Comparison of ENCODE assay signal across 9 cellular contexts in genomic region chr7:152678133-152678645, GRCh38.
"Had no signal": no experiment of that assay in that cellular context is flagged by ENCODE, and none has a peak within 500 bp of the region (broad histone marks: within the 10 kb centered on the region; RNA-seq: fewer than 3 reads in every experiment).

No MANE protein-coding gene starts in this region.

- H3K36me3 ChIP-seq: heart left ventricle, left ventricle myocardium inferior, tibial artery had no signal

- ATAC-seq: heart left ventricle, right cardiac atrium, SK-N-SH treated with all-trans-retinoic acid at 6 μM for 48 hours had no signal

- DNase-seq: activated gamma-delta T cell treated with Interleukin-2 at 50 U/mL for 16 hours; activated T-cell treated with anti-CD3 and anti-CD28 coated beads, Interleukin-2, amount 50 U/mL, for 24 hours; heart left ventricle; left ventricle myocardium inferior; mesendoderm; right cardiac atrium; small intestine; tibial artery had no signal

- H3K27ac ChIP-seq: heart left ventricle, left ventricle myocardium inferior, tibial artery had no signal

- H3K9me3 ChIP-seq: tibial artery had no signal

- H3K4me3 ChIP-seq: heart left ventricle, left ventricle myocardium inferior, tibial artery had no signal

- H3K27me3 ChIP-seq: heart left ventricle, tibial artery had no signal
